Comparison of ENCODE assay signal across 24 cellular contexts in the genomic region with DNA sequence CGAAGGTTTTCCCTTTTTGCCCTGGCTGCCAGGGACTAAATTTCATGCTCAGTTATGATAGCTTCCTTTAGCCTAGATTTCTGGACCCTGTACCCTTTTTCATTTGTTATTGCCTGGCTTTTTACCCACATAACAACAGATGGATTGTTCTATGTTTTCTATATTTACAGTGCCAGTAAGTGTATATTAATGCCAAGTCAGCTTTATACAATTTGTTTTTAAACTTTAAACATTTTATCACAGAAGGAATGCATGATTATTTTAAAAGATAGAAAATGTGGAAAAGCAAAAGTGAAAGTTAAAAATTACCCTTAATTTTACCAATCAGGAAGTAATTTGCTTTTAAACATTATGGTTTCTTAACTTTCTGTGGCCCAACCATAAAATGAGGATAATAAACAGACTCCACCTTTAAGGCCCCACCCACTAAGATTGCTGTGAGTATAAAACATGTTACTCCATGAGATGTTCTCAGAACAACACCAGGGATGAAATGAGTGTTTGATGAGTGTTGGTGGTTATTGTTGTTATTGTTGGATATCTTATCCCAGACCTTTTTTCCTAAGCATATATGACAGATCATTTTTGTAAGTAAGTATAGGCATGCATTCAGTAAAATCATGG.
DNase-seq lines count a peak whose midpoint lies in the region; ATAC-seq, FAIRE-seq and TF ChIP-seq lines count a peak whose summit lies in the region.
"Had no signal": no experiment of that assay in that cellular context is flagged by ENCODE, and none has a peak within 500 bp of the region (broad histone marks: within the 10 kb centered on the region; RNA-seq: fewer than 3 reads in every experiment).

No MANE protein-coding gene starts in this region.

- CTCF ChIA-PET in HepG2 (lab: Yijun Ruan, JAX; ENCODE audit: low intra/inter-chr PET ratio, low total read pairs) = no interaction called here

- TF ChIP-seq CTCF in HepG2 (CRISPR knock-in tag; IDR thresholded peaks at IDR 0.05) (no peak), right lobe of liver (IDR thresholded peaks at IDR 0.05) (no peak), fibroblast of villous mesenchyme (IDR thresholded peaks at IDR 0.05; ENCODE audit: insufficient read depth, low read depth, low read length) (no peak)

- H4K20me1 ChIP-seq in HepG2 (ENCODE audit: insufficient read depth, low read length) = no peaks in the 10 kb centered on the region
- H4K20me1 ChIP-seq: BLaER1 had no signal

- intact Hi-C loops in HepG2 (cut with micrococcal nuclease; ENCODE audit: unreplicated experiment) (no loop called here), right lobe of liver (cut with DNase I) (no loop called here)

- TF ChIP-seq POLR2A in HepG2 (IDR thresholded peaks at IDR 0.05; ENCODE audit: insufficient read depth in 1 of 2, low read depth in 2 of 2, low read length in 2 of 2) (no peak), right lobe of liver (IDR thresholded peaks at IDR 0.05) (no peak)

- no peak overlapping the region for H3K4me2 ChIP-seq in HepG2 (ENCODE audit: low read depth, low read length)
- H3K4me2 ChIP-seq: BLaER1 had no signal

- no peaks in the 10 kb centered on the region for H3K36me3 ChIP-seq in HepG2 (replicated peaks in 1 of 2; ENCODE audit: control insufficient read depth in 1 of 2, insufficient read depth in 2 of 2, low read length in 2 of 2)
- no peaks in the 10 kb centered on the region for H3K36me3 ChIP-seq in right lobe of liver
- H3K36me3 ChIP-seq in adipocyte (ENCODE audit: control insufficient read depth, insufficient read depth, low read length, severe bottlenecking) = no peaks in the 10 kb centered on the region
- H3K36me3 ChIP-seq in MG63 = no peaks in the 10 kb centered on the region
- H3K36me3 ChIP-seq: BLaER1, right atrium auricular region, stomach had no signal

- H3K4me3 ChIP-seq in HepG2 (replicated peaks in 1 of 3; ENCODE audit: insufficient read depth in 1 of 3, low read depth in 2 of 3, low read length in 3 of 3) (no peak overlapping the region), right lobe of liver (no peak overlapping the region), adipocyte (ENCODE audit: low read length) (peak overlapping the region; percentile 24), fibroblast of villous mesenchyme (ENCODE audit: low read depth, low read length) (no peak overlapping the region), MG63 (no peak overlapping the region)
- H3K4me3 ChIP-seq: BLaER1, right atrium auricular region, stomach had no signal

- in situ Hi-C loops in HepG2 (cut with HindIII; ENCODE audit: extremely low pct_ligation_motif_present, low pct_unique_long_range_greater_than_20kb) = no loop called here

- FAIRE-seq in HepG2 (lab: Jason Lieb, UNC) = no peak
- FAIRE-seq: TTC549 had no signal

- TF ChIP-seq EP300 in HepG2 (IDR thresholded peaks at IDR 0.05; ENCODE audit: low read depth in 2 of 2, low read length in 2 of 2) (no peak), HepG2 (CRISPR knock-in tag; IDR thresholded peaks at IDR 0.05; ENCODE audit: borderline replicate concordance) (no peak)

- POLR2A ChIA-PET in HepG2 (lab: Yijun Ruan, JAX) = no interaction called here

- H3K79me2 ChIP-seq in HepG2 (ENCODE audit: insufficient read depth, low read length) = no peaks in the 10 kb centered on the region

- BruUV-seq in HepG2 (replicated peaks; lab: Mats Ljungman, UMichigan) = no TSS peak

- 6% methylated on average over 1 of the region's 1 CpG for WGBS in HepG2 (ENCODE audit: low lambda C conversion rate)
- WGBS in right lobe of liver (ENCODE audit: insufficient coverage, low coverage, low lambda C conversion rate, missing lambda C conversion rate) = 0% methylated on average over 1 of the region's 1 CpG

- no peak for TF ChIP-seq RAD21 in HepG2 (CRISPR knock-in tag; IDR thresholded peaks at IDR 0.05)

- 0 out of 2 replicates have a peak, but pooled peaks cover 6% of the 10 kb centered on the region for H3K4me1 ChIP-seq in HepG2 (ENCODE audit: insufficient read depth, low read length)
- H3K4me1 ChIP-seq in right lobe of liver = no peaks in the 10 kb centered on the region
- H3K4me1 ChIP-seq in adipocyte (ENCODE audit: control insufficient read depth, insufficient read depth, low read length) = peaks cover 6% of the 10 kb centered on the region
- H3K4me1 ChIP-seq: BLaER1 had no signal

- H3K27ac ChIP-seq in HepG2 (ENCODE audit: extremely low read length, insufficient read depth, low read length) (no peak overlapping the region), right lobe of liver (no peak overlapping the region)
- H3K27ac ChIP-seq: BLaER1, right atrium auricular region, stomach had no signal

- no peak for ATAC-seq in HepG2
- no peak for ATAC-seq in right lobe of liver
- no peak for ATAC-seq in GM21576 (IDR thresholded peaks at IDR 0.05; ENCODE audit: unreplicated experiment)
- ATAC-seq: activated T-cell treated with anti-CD3 and anti-CD28 coated beads, Interleukin-2, amount 50 U/mL, for 72 hours; left cardiac atrium; natural killer cell had no signal

- DNase-seq in HepG2 (ENCODE audit: low spot score) = no peak
- DNase-seq in right lobe of liver = no peak
- DNase-seq in adipocyte (ENCODE audit: low read depth) = no peak
- DNase-seq in fibroblast of villous mesenchyme (ENCODE audit: low read depth) = peak; percentile 44
- no peak for DNase-seq in NCI-H1105 (lab: John Stamatoyannopoulos, UW)
- DNase-seq in MG63 = no peak
- DNase-seq in activated CD4-positive, alpha-beta T cell treated with anti-CD3 and anti-CD28 coated beads, Interleukin-2, amount 50 U/mL, for 48 hours = no peak
- DNase-seq: activated CD4-positive, alpha-beta T cell treated with anti-CD3 and anti-CD28 coated beads for 1 hour; activated naive CD4-positive, alpha-beta T cell treated with anti-CD3 and anti-CD28 coated beads, Interleukin-2, amount 50 U/mL, for 16 hours; activated T-cell treated with anti-CD3 and anti-CD28 coated beads, Interleukin-2, amount 50 U/mL, for 72 hours; aorta; effector CD4-positive, alpha-beta T cell; EL; H9; KBM-7; left cardiac atrium; natural killer cell; NCI-H1048; NCI-H187 treated with DMSO at 0.1 percent for 48 hours; stomach had no signal

- H3K27me3 ChIP-seq in HepG2 (ENCODE audit: control insufficient read depth in 1 of 2, insufficient read depth in 2 of 2, low read length in 2 of 2) (no peaks in the 10 kb centered on the region), right lobe of liver (no peaks in the 10 kb centered on the region), adipocyte (replicated peaks; ENCODE audit: control insufficient read depth, insufficient read depth, low read length) (no peaks in the 10 kb centered on the region), MG63 (no peaks in the 10 kb centered on the region)
- H3K27me3 ChIP-seq: BLaER1, right atrium auricular region, stomach had no signal

- no peaks in the 10 kb centered on the region for H3K9me3 ChIP-seq in HepG2 (ENCODE audit: low read length)
- no peaks in the 10 kb centered on the region for H3K9me3 ChIP-seq in right lobe of liver
- no peaks in the 10 kb centered on the region for H3K9me3 ChIP-seq in adipocyte (ENCODE audit: control insufficient read depth, low read length)
- no peaks in the 10 kb centered on the region for H3K9me3 ChIP-seq in MG63
- H3K9me3 ChIP-seq: BLaER1, right atrium auricular region, stomach had no signal

- H2AFZ ChIP-seq in HepG2 (ENCODE audit: low read length) = no peak overlapping the region

- H3K9ac ChIP-seq in HepG2 (ENCODE audit: insufficient read depth, low read depth, low read length) = no peak overlapping the region
- peak overlapping the region; percentile 55 for H3K9ac ChIP-seq in adipocyte (ENCODE audit: low read length)
- H3K9ac ChIP-seq: BLaER1 had no signal

TF ChIP-seq in HepG2, 621 proteins besides CTCF, POLR2A, EP300 and RAD21:
- TF ChIP-seq GABPB1 (CRISPR knock-in tag; IDR thresholded peaks at IDR 0.05) = no peak
- TF ChIP-seq MAFK (conservative IDR thresholded peaks at IDR 0.05 in 1 of 2, IDR thresholded peaks at IDR 0.05 in 1 of 2; ENCODE audit: low read length in 2 of 2) = peak; percentile 97 to 98
- no peak for TF ChIP-seq HOXD1 (CRISPR knock-in tag; IDR thresholded peaks at IDR 0.05)
- TF ChIP-seq MAFF (IDR thresholded peaks at IDR 0.05; ENCODE audit: low read depth, low read length) = peak; percentile 97
- TF ChIP-seq ZMYM4 (CRISPR knock-in tag; IDR thresholded peaks at IDR 0.05) = no peak
TF ChIP-seq in HepG2: peak in this region for 2.
